In genomic region chr13:27352698-27353097, GRCh38 we compare ENCODE assay signal across 12 cellular contexts.
A peak's percentile ranks its signal among the peaks of the same experiment; 100 is the strongest.
DNase-seq lines count a peak whose midpoint lies in the region; ATAC-seq and TF ChIP-seq lines count a peak whose summit lies in the region.
"Had no signal": no experiment of that assay in that cellular context is flagged by ENCODE, and none has a peak within 500 bp of the region (broad histone marks: within the 10 kb centered on the region; RNA-seq: fewer than 3 reads in every experiment).

No MANE protein-coding gene starts in this region.

- no peaks in the 10 kb centered on the region for H3K9me3 ChIP-seq in CD8-positive, alpha-beta T cell (ENCODE audit: low read length)
- H3K9me3 ChIP-seq in mucosa of descending colon (no peaks in the 10 kb centered on the region), WERI-Rb-1 (ENCODE audit: severe bottlenecking) (peaks cover 9% of the 10 kb centered on the region)

- no peaks in the 10 kb centered on the region for H3K36me3 Mint-ChIP-seq in CD8-positive, alpha-beta T cell
- H3K36me3 Mint-ChIP-seq in T-cell = no peaks in the 10 kb centered on the region
- no peaks in the 10 kb centered on the region for H3K36me3 Mint-ChIP-seq in activated naive CD8-positive, alpha-beta T cell treated with anti-CD3 and anti-CD28 coated beads for 36 hours

- CTCF ChIA-PET in CD8-positive, alpha-beta T cell (lab: Charles Lee) = interaction anchor here (0.9 to 8.4 kb wide), 4 partner anchors 10 to 367 kb away, joined by 3 to 47 read pairs (median 5); no protein-coding TSS in a partner anchor
- CTCF ChIA-PET in T-cell (lab: Charles Lee) = interaction anchor here (0.6 to 0.9 kb wide), 3 partner anchors 9 to 363 kb away, joined by 3 read pairs; no protein-coding TSS in a partner anchor

- no peaks in the 10 kb centered on the region for H3K4me1 Mint-ChIP-seq in CD8-positive, alpha-beta T cell (ENCODE audit: low read depth)
- H3K4me1 Mint-ChIP-seq in T-cell = peaks cover 0 to 10% (median 5%) of the 10 kb centered on the region in 3 donors
- H3K4me1 Mint-ChIP-seq in activated naive CD8-positive, alpha-beta T cell treated with anti-CD3 and anti-CD28 coated beads for 36 hours = peaks cover 2% of the 10 kb centered on the region

- peaks cover 10% of the 10 kb centered on the region for H3K27me3 Mint-ChIP-seq in CD8-positive, alpha-beta T cell (ENCODE audit: low read depth)
- peaks cover 5 to 9% of the 10 kb centered on the region in 2 donors for H3K27me3 Mint-ChIP-seq in T-cell
- peaks cover 7% of the 10 kb centered on the region for H3K27me3 Mint-ChIP-seq in activated naive CD8-positive, alpha-beta T cell treated with anti-CD3 and anti-CD28 coated beads for 36 hours

- H3K36me3 ChIP-seq in CD8-positive, alpha-beta T cell (ENCODE audit: insufficient read depth, low read length) = no peaks in the 10 kb centered on the region
- no peaks in the 10 kb centered on the region for H3K36me3 ChIP-seq in mucosa of descending colon (ENCODE audit: low read depth)
- H3K36me3 ChIP-seq in WERI-Rb-1 = no peaks in the 10 kb centered on the region
- H3K36me3 ChIP-seq: BLaER1 treated with 17β-estradiol and CSF1 and Interleukin-3, amounts not matched to agents 10 nM and 100 nM; cardiac muscle cell had no signal

- intact Hi-C loops in CD8-positive, alpha-beta T cell (cut with DNase I, micrococcal nuclease) = no loop called here
- intact Hi-C loops in mucosa of descending colon (cut with DNase I, micrococcal nuclease) = loop anchor here (10.0 kb wide), 2 partner anchors 78 to 368 kb away; partner anchors contain the start of gene RASL11A (in 1 of the 2)
- intact Hi-C loops in head of caudate nucleus (cut with DNase I) = loop anchor here (10.0 kb wide), 1 partner anchor 78 kb away; the partner anchor contains the start of gene RASL11A

- DNase-seq in CD8-positive, alpha-beta T cell = no peak
- DNase-seq in T-cell = no peak
- no peak for DNase-seq in mucosa of descending colon
- no peak for DNase-seq in WERI-Rb-1
- DNase-seq in head of caudate nucleus = no peak
- DNase-seq in hepatic stellate cell (ENCODE audit: low spot score) = no peak
- no peak for DNase-seq in activated naive CD8-positive, alpha-beta T cell treated with anti-CD3 and anti-CD28 coated beads for 36 hours
- DNase-seq: activated CD4-positive, CD25-positive, alpha-beta regulatory T cell treated with anti-CD3 and anti-CD28 coated beads, Interleukin-2, amount 50 U/mL, for 72 hours; SIG-M5 had no signal

- TF ChIP-seq CTCF in CD8-positive, alpha-beta T cell (IDR thresholded peaks at IDR 0.05) = no peak
- TF ChIP-seq CTCF in mucosa of descending colon (IDR thresholded peaks at IDR 0.05) (no peak), WERI-Rb-1 (IDR thresholded peaks at IDR 0.05; ENCODE audit: low read depth, low read length) (no peak)

- no peak overlapping the region for H3K27ac ChIP-seq in CD8-positive, alpha-beta T cell (ENCODE audit: low read depth, low read length)
- H3K27ac ChIP-seq in WERI-Rb-1 = no peak overlapping the region
- H3K27ac ChIP-seq: BLaER1 treated with 17β-estradiol and CSF1 and Interleukin-3, amounts not matched to agents 10 nM and 100 nM; cardiac muscle cell had no signal

- no peaks in the 10 kb centered on the region for H3K4me1 ChIP-seq in CD8-positive, alpha-beta T cell (ENCODE audit: insufficient read depth, low read length)
- H3K4me1 ChIP-seq in mucosa of descending colon (ENCODE audit: low read depth) = no peaks in the 10 kb centered on the region

- H3K27me3 ChIP-seq in CD8-positive, alpha-beta T cell (ENCODE audit: insufficient read depth, low read length) = no peaks in the 10 kb centered on the region
- no peaks in the 10 kb centered on the region for H3K27me3 ChIP-seq in WERI-Rb-1 (ENCODE audit: insufficient read depth, low read depth, severe bottlenecking)
- H3K27me3 ChIP-seq: BLaER1 treated with 17β-estradiol and CSF1 and Interleukin-3, amounts not matched to agents 10 nM and 100 nM; cardiac muscle cell had no signal

- POLR2A ChIA-PET in CD8-positive, alpha-beta T cell (lab: Charles Lee) = interaction anchor here (0.7 kb wide), 1 partner anchor 367 kb away, joined by 3 read pairs; no protein-coding TSS in a partner anchor
- POLR2A ChIA-PET in T-cell (lab: Charles Lee) = no interaction called here

- H3K27ac Mint-ChIP-seq in CD8-positive, alpha-beta T cell = no peak overlapping the region
- H3K27ac Mint-ChIP-seq in T-cell = no peak overlapping the region
- H3K27ac Mint-ChIP-seq in activated naive CD8-positive, alpha-beta T cell treated with anti-CD3 and anti-CD28 coated beads for 36 hours = no peak overlapping the region

- peak overlapping the region; percentile 49 for H3K4me3 Mint-ChIP-seq in CD8-positive, alpha-beta T cell
- peak overlapping the region in 2 of 3 donors; percentile 30 to 66 for H3K4me3 Mint-ChIP-seq in T-cell
- no peak overlapping the region for H3K4me3 Mint-ChIP-seq in activated naive CD8-positive, alpha-beta T cell treated with anti-CD3 and anti-CD28 coated beads for 36 hours

- H3K9me3 Mint-ChIP-seq in CD8-positive, alpha-beta T cell = peaks cover 3% of the 10 kb centered on the region
- no peaks in the 10 kb centered on the region for H3K9me3 Mint-ChIP-seq in T-cell
- peaks cover 3% of the 10 kb centered on the region for H3K9me3 Mint-ChIP-seq in activated naive CD8-positive, alpha-beta T cell treated with anti-CD3 and anti-CD28 coated beads for 36 hours

- H3K4me3 ChIP-seq in CD8-positive, alpha-beta T cell (ENCODE audit: low read depth, low read length) = no peak overlapping the region
- H3K4me3 ChIP-seq in mucosa of descending colon (no peak overlapping the region), WERI-Rb-1 (ENCODE audit: low read depth, low read length) (no peak overlapping the region)
- H3K4me3 ChIP-seq: BLaER1 treated with 17β-estradiol and CSF1 and Interleukin-3, amounts not matched to agents 10 nM and 100 nM; cardiac muscle cell had no signal

- ATAC-seq in CD8-positive, alpha-beta T cell = no peak
- ATAC-seq in GM21528 (IDR thresholded peaks at IDR 0.05; ENCODE audit: low FRiP score, unreplicated experiment) (peak; percentile 14), T-cell (replicated peaks in 1 of 4) (no peak), mucosa of descending colon (peak; percentile 37)

Comparison
In these comparisons a context has a peak if more than half of its experiments do, and no peak if none do; other contexts are left out.
1. ATAC-seq: peak in GM21528 (single experiment) and mucosa of descending colon (single experiment); none in CD8-positive, alpha-beta T cell (single experiment) and T-cell (0 of 4).
2. intact Hi-C loops: an anchor here in mucosa of descending colon (10.0 kb wide) and head of caudate nucleus (10.0 kb wide); none called in CD8-positive, alpha-beta T cell.